Comparison of ENCODE assay signal across 1 cellular context in the genomic region with DNA sequence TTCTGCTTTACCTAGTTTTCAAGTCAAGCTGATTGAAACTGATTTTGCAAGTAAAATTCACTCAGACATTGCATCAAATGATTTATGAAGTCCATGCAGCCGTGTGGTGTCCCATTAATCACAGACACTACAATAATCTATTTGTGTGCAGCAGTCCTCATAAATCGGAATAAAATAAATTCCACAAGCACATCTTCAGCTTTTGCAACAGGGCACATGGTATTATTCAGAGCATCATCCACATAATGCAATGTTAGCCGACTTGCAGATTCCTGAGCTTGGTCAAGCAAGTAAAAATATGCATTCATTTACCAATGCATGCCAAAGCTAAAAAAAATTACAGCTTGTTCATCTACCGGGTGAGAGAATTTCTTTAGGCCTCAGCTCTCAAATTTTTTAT.
TF ChIP-seq lines count a peak whose summit lies in the region.

No MANE protein-coding gene starts in this region.

TF ChIP-seq in HepG2, 621 proteins besides CTCF, POLR2A, EP300 and RAD21:
- TF ChIP-seq ZNF44 (CRISPR knock-in tag; IDR thresholded peaks at IDR 0.05) (no peak), ZNF10 (CRISPR knock-in tag; IDR thresholded peaks at IDR 0.05; ENCODE audit: borderline replicate concordance, low read depth) (no peak), RFXANK (CRISPR knock-in tag; IDR thresholded peaks at IDR 0.05) (no peak), CHD4 (IDR thresholded peaks at IDR 0.05; ENCODE audit: borderline replicate concordance, low read length) (no peak), HOXA7 (CRISPR knock-in tag; IDR thresholded peaks at IDR 0.05) (no peak), HOXA9 (CRISPR knock-in tag; IDR thresholded peaks at IDR 0.05; ENCODE audit: borderline replicate concordance) (no peak), SOX5 (CRISPR knock-in tag; IDR thresholded peaks at IDR 0.05; ENCODE audit: borderline replicate concordance) (no peak), ZNF354B (CRISPR knock-in tag; IDR thresholded peaks at IDR 0.05) (no peak), ZSCAN20 (CRISPR knock-in tag; IDR thresholded peaks at IDR 0.05; ENCODE audit: borderline replicate concordance) (no peak)
- TF ChIP-seq, protein P1, sequence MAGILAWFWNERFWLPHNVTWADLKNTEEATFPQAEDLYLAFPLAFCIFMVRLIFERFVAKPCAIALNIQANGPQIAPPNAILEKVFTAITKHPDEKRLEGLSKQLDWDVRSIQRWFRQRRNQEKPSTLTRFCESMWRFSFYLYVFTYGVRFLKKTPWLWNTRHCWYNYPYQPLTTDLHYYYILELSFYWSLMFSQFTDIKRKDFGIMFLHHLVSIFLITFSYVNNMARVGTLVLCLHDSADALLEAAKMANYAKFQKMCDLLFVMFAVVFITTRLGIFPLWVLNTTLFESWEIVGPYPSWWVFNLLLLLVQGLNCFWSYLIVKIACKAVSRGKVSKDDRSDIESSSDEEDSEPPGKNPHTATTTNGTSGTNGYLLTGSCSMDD (CRISPR knock-in tag; IDR thresholded peaks at IDR 0.05), result no peak
- TF ChIP-seq, protein P2, sequence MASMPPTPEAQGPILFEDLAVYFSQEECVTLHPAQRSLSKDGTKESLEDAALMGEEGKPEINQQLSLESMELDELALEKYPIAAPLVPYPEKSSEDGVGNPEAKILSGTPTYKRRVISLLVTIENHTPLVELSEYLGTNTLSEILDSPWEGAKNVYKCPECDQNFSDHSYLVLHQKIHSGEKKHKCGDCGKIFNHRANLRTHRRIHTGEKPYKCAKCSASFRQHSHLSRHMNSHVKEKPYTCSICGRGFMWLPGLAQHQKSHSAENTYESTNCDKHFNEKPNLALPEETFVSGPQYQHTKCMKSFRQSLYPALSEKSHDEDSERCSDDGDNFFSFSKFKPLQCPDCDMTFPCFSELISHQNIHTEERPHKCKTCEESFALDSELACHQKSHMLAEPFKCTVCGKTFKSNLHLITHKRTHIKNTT (CRISPR knock-in tag; IDR thresholded peaks at IDR 0.05), result no peak
- TF ChIP-seq, protein P3, sequence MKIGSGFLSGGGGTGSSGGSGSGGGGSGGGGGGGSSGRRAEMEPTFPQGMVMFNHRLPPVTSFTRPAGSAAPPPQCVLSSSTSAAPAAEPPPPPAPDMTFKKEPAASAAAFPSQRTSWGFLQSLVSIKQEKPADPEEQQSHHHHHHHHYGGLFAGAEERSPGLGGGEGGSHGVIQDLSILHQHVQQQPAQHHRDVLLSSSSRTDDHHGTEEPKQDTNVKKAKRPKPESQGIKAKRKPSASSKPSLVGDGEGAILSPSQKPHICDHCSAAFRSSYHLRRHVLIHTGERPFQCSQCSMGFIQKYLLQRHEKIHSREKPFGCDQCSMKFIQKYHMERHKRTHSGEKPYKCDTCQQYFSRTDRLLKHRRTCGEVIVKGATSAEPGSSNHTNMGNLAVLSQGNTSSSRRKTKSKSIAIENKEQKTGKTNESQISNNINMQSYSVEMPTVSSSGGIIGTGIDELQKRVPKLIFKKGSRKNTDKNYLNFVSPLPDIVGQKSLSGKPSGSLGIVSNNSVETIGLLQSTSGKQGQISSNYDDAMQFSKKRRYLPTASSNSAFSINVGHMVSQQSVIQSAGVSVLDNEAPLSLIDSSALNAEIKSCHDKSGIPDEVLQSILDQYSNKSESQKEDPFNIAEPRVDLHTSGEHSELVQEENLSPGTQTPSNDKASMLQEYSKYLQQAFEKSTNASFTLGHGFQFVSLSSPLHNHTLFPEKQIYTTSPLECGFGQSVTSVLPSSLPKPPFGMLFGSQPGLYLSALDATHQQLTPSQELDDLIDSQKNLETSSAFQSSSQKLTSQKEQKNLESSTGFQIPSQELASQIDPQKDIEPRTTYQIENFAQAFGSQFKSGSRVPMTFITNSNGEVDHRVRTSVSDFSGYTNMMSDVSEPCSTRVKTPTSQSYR (CRISPR knock-in tag; IDR thresholded peaks at IDR 0.05; ENCODE audit: borderline replicate concordance), result no peak
- TF ChIP-seq, protein P4, sequence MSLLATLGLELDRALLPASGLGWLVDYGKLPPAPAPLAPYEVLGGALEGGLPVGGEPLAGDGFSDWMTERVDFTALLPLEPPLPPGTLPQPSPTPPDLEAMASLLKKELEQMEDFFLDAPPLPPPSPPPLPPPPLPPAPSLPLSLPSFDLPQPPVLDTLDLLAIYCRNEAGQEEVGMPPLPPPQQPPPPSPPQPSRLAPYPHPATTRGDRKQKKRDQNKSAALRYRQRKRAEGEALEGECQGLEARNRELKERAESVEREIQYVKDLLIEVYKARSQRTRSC (CRISPR knock-in tag; IDR thresholded peaks at IDR 0.05; ENCODE audit: low read depth), result no peak
- TF ChIP-seq, protein P5, sequence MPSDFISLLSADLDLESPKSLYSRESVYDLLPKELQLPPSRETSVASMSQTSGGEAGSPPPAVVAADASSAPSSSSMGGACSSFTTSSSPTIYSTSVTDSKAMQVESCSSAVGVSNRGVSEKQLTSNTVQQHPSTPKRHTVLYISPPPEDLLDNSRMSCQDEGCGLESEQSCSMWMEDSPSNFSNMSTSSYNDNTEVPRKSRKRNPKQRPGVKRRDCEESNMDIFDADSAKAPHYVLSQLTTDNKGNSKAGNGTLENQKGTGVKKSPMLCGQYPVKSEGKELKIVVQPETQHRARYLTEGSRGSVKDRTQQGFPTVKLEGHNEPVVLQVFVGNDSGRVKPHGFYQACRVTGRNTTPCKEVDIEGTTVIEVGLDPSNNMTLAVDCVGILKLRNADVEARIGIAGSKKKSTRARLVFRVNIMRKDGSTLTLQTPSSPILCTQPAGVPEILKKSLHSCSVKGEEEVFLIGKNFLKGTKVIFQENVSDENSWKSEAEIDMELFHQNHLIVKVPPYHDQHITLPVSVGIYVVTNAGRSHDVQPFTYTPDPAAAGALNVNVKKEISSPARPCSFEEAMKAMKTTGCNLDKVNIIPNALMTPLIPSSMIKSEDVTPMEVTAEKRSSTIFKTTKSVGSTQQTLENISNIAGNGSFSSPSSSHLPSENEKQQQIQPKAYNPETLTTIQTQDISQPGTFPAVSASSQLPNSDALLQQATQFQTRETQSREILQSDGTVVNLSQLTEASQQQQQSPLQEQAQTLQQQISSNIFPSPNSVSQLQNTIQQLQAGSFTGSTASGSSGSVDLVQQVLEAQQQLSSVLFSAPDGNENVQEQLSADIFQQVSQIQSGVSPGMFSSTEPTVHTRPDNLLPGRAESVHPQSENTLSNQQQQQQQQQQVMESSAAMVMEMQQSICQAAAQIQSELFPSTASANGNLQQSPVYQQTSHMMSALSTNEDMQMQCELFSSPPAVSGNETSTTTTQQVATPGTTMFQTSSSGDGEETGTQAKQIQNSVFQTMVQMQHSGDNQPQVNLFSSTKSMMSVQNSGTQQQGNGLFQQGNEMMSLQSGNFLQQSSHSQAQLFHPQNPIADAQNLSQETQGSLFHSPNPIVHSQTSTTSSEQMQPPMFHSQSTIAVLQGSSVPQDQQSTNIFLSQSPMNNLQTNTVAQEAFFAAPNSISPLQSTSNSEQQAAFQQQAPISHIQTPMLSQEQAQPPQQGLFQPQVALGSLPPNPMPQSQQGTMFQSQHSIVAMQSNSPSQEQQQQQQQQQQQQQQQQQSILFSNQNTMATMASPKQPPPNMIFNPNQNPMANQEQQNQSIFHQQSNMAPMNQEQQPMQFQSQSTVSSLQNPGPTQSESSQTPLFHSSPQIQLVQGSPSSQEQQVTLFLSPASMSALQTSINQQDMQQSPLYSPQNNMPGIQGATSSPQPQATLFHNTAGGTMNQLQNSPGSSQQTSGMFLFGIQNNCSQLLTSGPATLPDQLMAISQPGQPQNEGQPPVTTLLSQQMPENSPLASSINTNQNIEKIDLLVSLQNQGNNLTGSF (CRISPR knock-in tag; IDR thresholded peaks at IDR 0.05), result no peak
